Comparison of ENCODE assay signal across 1 cellular context in genomic region chr16:48535831-48536599, GRCh38.
TF ChIP-seq lines count a peak whose summit lies in the region.

No MANE protein-coding gene starts in this region.

TF ChIP-seq in GM23338, 12 proteins besides CTCF, POLR2A, EP300 and RAD21 (continued from another document):
- TF ChIP-seq ETS1 (IDR thresholded peaks at IDR 0.05), result no peak
